8 cellular contexts compared by ENCODE assay signal in genomic region chr12:8032242-8033152, GRCh38. TPM values are rescaled to one million over a fixed set of nuclear protein-coding genes. Genes with fewer than 3 reads are reported as not detected.
A peak's percentile ranks its signal among the peaks of the same experiment; 100 is the strongest.
DNase-seq lines count a peak whose midpoint lies in the region; ATAC-seq and TF ChIP-seq lines count a peak whose summit lies in the region.

Gene FOXJ2, plus strand, starts transcription at chr12:8032716. Its CDS starts 7,117 bp downstream, at chr12:8039833.

- intact Hi-C loops in mammary epithelial cell (cut with micrococcal nuclease), result no loop called here

- peak within 1 kb of the TSS; percentile 83 to 90 (median 86) for H3K4me3 Mint-ChIP-seq in immature natural killer cell

- 6% methylated on average over 8 of the region's 93 CpGs for WGBS in mammary epithelial cell (ENCODE audit: low coverage, missing lambda C conversion rate)
- WGBS in smooth muscle cell (ENCODE audit: low lambda C conversion rate), result under 1% methylated on average over 46 of the region's 93 CpGs

- in situ Hi-C loops in GM13976 (cut with MboI; ENCODE audit: low sequenced_read_pairs, unreplicated experiment) (no loop called here), mammary epithelial cell (cut with MboI; ENCODE audit: low sequenced_read_pairs in 2 of 2) (no loop called here)

- H3K27ac Mint-ChIP-seq in immature natural killer cell, result peak within 1 kb of the TSS; percentile 79 to 93 (median 87)

- no peaks in the 10 kb centered on the region for H3K9me3 Mint-ChIP-seq in immature natural killer cell

- peaks cover 46% of the 10 kb centered on the region for H3K79me2 ChIP-seq in mammary epithelial cell (ENCODE audit: insufficient read depth, low read length)
- H3K79me2 ChIP-seq in smooth muscle cell (ENCODE audit: low read depth), result peaks cover 24% of the 10 kb centered on the region

- H3K9ac ChIP-seq in mammary epithelial cell (ENCODE audit: insufficient read depth, low read length) (peak within 1 kb of the TSS; percentile 92), smooth muscle cell (ENCODE audit: low read depth) (peak within 1 kb of the TSS; percentile 94)

- H3K4me2 ChIP-seq in mammary epithelial cell (ENCODE audit: insufficient read depth, low read depth, low read length), result peak within 1 kb of the TSS; percentile 92
- H3K4me2 ChIP-seq in smooth muscle cell, result peak within 1 kb of the TSS; percentile 99

- no peaks in the 10 kb centered on the region for H3K36me3 ChIP-seq in WERI-Rb-1
- no peaks in the 10 kb centered on the region for H3K36me3 ChIP-seq in mammary epithelial cell (ENCODE audit: insufficient read depth, low read length)
- H3K36me3 ChIP-seq in smooth muscle cell (ENCODE audit: low read depth), result no peaks in the 10 kb centered on the region

- H3K9me3 ChIP-seq in WERI-Rb-1 (ENCODE audit: severe bottlenecking), result no peaks in the 10 kb centered on the region
- H3K9me3 ChIP-seq in mammary epithelial cell (replicated peaks; ENCODE audit: insufficient read depth, low read length), result no peaks in the 10 kb centered on the region
- no peaks in the 10 kb centered on the region for H3K9me3 ChIP-seq in smooth muscle cell (replicated peaks; ENCODE audit: low read depth)

- peaks cover 2 to 19% (median 11%) of the 10 kb centered on the region in 3 donors for H3K27me3 Mint-ChIP-seq in immature natural killer cell (ENCODE audit: low read depth in 3 of 3)

- H3K27ac ChIP-seq in WERI-Rb-1 (peak within 1 kb of the TSS; percentile 75), mammary epithelial cell (ENCODE audit: insufficient read depth, low read depth, low read length) (peak within 1 kb of the TSS; percentile 84), smooth muscle cell (ENCODE audit: low read depth) (peak within 1 kb of the TSS; percentile 80)

- peaks cover 19% of the 10 kb centered on the region for H3F3A ChIP-seq in smooth muscle cell (ENCODE audit: low read depth)

- H4K20me1 ChIP-seq in mammary epithelial cell (ENCODE audit: insufficient read depth, low read length), result no peaks in the 10 kb centered on the region
- H4K20me1 ChIP-seq in smooth muscle cell (ENCODE audit: low read depth), result peaks cover 42% of the 10 kb centered on the region

- BruUV-seq in mammary epithelial cell (replicated peaks; lab: Mats Ljungman, UMichigan), result TSS peak; percentile 44

- H3K27me3 ChIP-seq in WERI-Rb-1 (ENCODE audit: insufficient read depth, low read depth, severe bottlenecking) (no peaks in the 10 kb centered on the region), mammary epithelial cell (ENCODE audit: insufficient read depth, low read length) (no peaks in the 10 kb centered on the region), smooth muscle cell (ENCODE audit: low read depth) (no peaks in the 10 kb centered on the region)

- TF ChIP-seq CTCF in GM13976 (IDR thresholded peaks at IDR 0.05; ENCODE audit: borderline replicate concordance, control extremely low read depth, extremely low read depth, insufficient read depth, missing control alignments) (no peak), WERI-Rb-1 (IDR thresholded peaks at IDR 0.05; ENCODE audit: low read depth, low read length) (peak; percentile 8; the same call in 1 of the 2 replicates), mammary epithelial cell (conservative IDR thresholded peaks at IDR 0.05 in 1 of 2, IDR thresholded peaks at IDR 0.05 in 1 of 2; ENCODE audit: extremely low read depth in 1 of 2, insufficient read depth in 1 of 2, low read depth in 1 of 2, low read length in 2 of 2) (no peak), smooth muscle cell (IDR thresholded peaks at IDR 0.05; ENCODE audit: borderline replicate concordance, insufficient read depth, poor library complexity, severe bottlenecking) (no peak)

- CTCF ChIA-PET in mammary epithelial cell (lab: Charles Lee; ENCODE audit: low non-redundant PET), result no interaction called here

- peak; percentile 70 for ATAC-seq in HG02610 (IDR thresholded peaks at IDR 0.05; ENCODE audit: unreplicated experiment)

- peaks cover 54 to 59% of the 10 kb centered on the region in 2 donors for H3K4me1 Mint-ChIP-seq in immature natural killer cell

- peak; percentile 87 for DNase-seq in GM13976 (ENCODE audit: low spot score)
- DNase-seq in NCI-H1105 (lab: John Stamatoyannopoulos, UW), result peak; percentile 44
- DNase-seq in WERI-Rb-1, result peak; percentile 67
- DNase-seq in mammary epithelial cell, result peak; percentile 74
- DNase-seq in immature natural killer cell, result peak; percentile 78 to 82 (median 81)
- DNase-seq in smooth muscle cell (lab: John Stamatoyannopoulos, UW; ENCODE audit: unreplicated experiment), result peak; percentile 70
- DNase-seq in SHP77 treated with DMSO at 0.1 percent for 48 hours (lab: John Stamatoyannopoulos, UW), result no peak

- peaks cover 31% of the 10 kb centered on the region for H3K4me1 ChIP-seq in mammary epithelial cell (ENCODE audit: insufficient read depth, low read length)
- H3K4me1 ChIP-seq in smooth muscle cell (ENCODE audit: low read depth), result peaks cover 23% of the 10 kb centered on the region

- peak within 1 kb of the TSS; percentile 90 for H3K4me3 ChIP-seq in WERI-Rb-1 (ENCODE audit: low read depth, low read length)
- peak within 1 kb of the TSS; percentile 86 to 89 (median 86) for H3K4me3 ChIP-seq in mammary epithelial cell (replicated peaks in 1 of 3; ENCODE audit: insufficient read depth in 1 of 3, low read depth in 2 of 3, low read length in 3 of 3)
- H3K4me3 ChIP-seq in smooth muscle cell, result peak within 1 kb of the TSS; percentile 96

- H2AFZ ChIP-seq in mammary epithelial cell (ENCODE audit: low read depth, low read length), result peak within 1 kb of the TSS; percentile 96
- peak within 1 kb of the TSS; percentile 97 for H2AFZ ChIP-seq in smooth muscle cell (ENCODE audit: low read depth)

- no peaks in the 10 kb centered on the region for H3K36me3 Mint-ChIP-seq in immature natural killer cell

- dilution Hi-C loops in mammary epithelial cell (cut with HindIII; ENCODE audit: low sequenced_read_pairs), result no loop called here

RNA-seq across cellular contexts. Expression of gene FOXJ2, which starts in this region (rescaled TPM):
- total RNA-seq in mammary epithelial cell (10 to 100 TPM in 1 of 2 donors, 1 to 10 TPM in 1; 7.2 to 16.4 TPM), smooth muscle cell (13.2 and 19.0 TPM in 2 replicates)
- polyA plus RNA-seq in mammary epithelial cell (5.1 TPM), immature natural killer cell (10 to 100 TPM in 1 of 3 donors, 1 to 10 TPM in 2; 2.7 to 15.8 (median 3.3) TPM), smooth muscle cell (16.3 and 21.5 TPM in 2 replicates)
- polyA minus RNA-seq in mammary epithelial cell, result 18.9 TPM
